15 cellular contexts compared by ENCODE assay signal in the genomic region with DNA sequence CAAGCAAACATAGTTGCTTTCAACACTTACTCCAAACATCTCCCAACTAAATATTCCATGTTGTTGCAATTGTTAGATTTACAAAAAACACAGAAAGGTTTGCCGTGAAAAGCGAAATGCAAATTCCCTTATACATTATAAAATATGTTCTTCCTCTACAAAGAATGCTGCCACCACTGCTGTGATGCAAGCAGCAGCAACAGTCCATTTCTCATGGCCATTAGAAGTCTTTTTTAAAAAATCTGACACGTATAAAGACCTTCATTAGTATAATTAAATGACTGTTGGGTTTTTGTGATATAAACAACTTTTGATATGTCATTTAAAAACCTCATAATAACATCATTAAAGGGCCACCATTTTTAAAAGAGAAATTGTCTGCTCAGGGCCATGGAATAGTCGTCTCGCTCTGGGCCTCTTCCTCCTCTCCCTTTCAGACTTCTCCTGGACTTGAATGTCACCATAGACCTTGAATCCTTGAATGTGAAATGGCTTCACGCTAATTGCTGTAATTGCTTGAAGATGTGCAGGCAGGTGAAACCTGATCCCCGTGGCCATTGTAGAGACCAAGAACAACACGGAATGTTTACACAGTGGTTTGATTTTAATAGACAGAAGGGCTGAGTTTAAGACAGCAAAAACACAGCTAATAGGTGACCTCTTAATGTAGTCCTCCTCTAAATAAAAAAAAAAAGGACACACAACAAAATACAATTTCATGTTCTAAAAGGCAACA.
A peak's percentile ranks its signal among the peaks of the same experiment; 100 is the strongest.
DNase-seq lines count a peak whose midpoint lies in the region; ATAC-seq, FAIRE-seq and TF ChIP-seq lines count a peak whose summit lies in the region.
"Had no signal": no experiment of that assay in that cellular context is flagged by ENCODE, and none has a peak within 500 bp of the region (broad histone marks: within the 10 kb centered on the region; RNA-seq: fewer than 3 reads in every experiment).

No MANE protein-coding gene starts in this region.

- no peaks in the 10 kb centered on the region for H3K27me3 ChIP-seq in Peyer's patch
- no peaks in the 10 kb centered on the region for H3K27me3 ChIP-seq in liver (ENCODE audit: control insufficient read depth in 4 of 4, insufficient read depth in 4 of 4, low read length in 3 of 4)
- H3K27me3 ChIP-seq in suprapubic skin = no peaks in the 10 kb centered on the region
- H3K27me3 ChIP-seq in ovary = no peaks in the 10 kb centered on the region

- TF ChIP-seq EP300 in A549 (IDR thresholded peaks at IDR 0.05) (no peak), suprapubic skin (IDR thresholded peaks at IDR 0.05) (no peak), ovary (IDR thresholded peaks at IDR 0.05) (no peak)

- 62% methylated on average over 8 of the region's 8 CpGs for WGBS in A549 (ENCODE audit: missing lambda C conversion rate)
- WGBS in liver = 39% methylated on average over 8 of the region's 8 CpGs
- 88% methylated on average over 8 of the region's 8 CpGs for WGBS in suprapubic skin
- WGBS in ovary, 3 donors = 61 to 89% (median 70%) methylated on average over 8 of the region's 8 CpGs

- TF ChIP-seq POLR2A in A549 (IDR thresholded peaks at IDR 0.05; ENCODE audit: low read length) (no peak), Peyer's patch (IDR thresholded peaks at IDR 0.05) (no peak), suprapubic skin (IDR thresholded peaks at IDR 0.05) (no peak), ovary (IDR thresholded peaks at IDR 0.05) (no peak)

- CTCF ChIA-PET in A549 (lab: Yijun Ruan, JAX) = no interaction called here

- no peak for ATAC-seq in A549
- ATAC-seq: natural killer cell had no signal

- H3K9me3 ChIP-seq in A549 = no peaks in the 10 kb centered on the region
- H3K9me3 ChIP-seq in Peyer's patch = no peaks in the 10 kb centered on the region
- no peaks in the 10 kb centered on the region for H3K9me3 ChIP-seq in liver (ENCODE audit: control insufficient read depth in 4 of 4, low read length in 3 of 4)
- H3K9me3 ChIP-seq in suprapubic skin = no peaks in the 10 kb centered on the region
- no peaks in the 10 kb centered on the region for H3K9me3 ChIP-seq in ovary

- POLR2A ChIA-PET in A549 (lab: Yijun Ruan, JAX) = no interaction called here

- intact Hi-C loops in ovary (cut with DNase I) = loop anchor here in 2 of 4 donors (5.0 to 10.0 kb wide), 2 partner anchors 34 to 72 kb away; no protein-coding TSS in a partner anchor

- peak overlapping the region; percentile 5 to 15; a peak in 3 of 6 replicates for H3K27ac ChIP-seq in A549
- peak overlapping the region in 3 of 4 donors; percentile 37 to 92 (median 85) for H3K27ac ChIP-seq in Peyer's patch
- H3K27ac ChIP-seq in liver (ENCODE audit: low read depth in 1 of 2, low read length in 2 of 2) = peak overlapping the region; percentile 52 to 70
- H3K27ac ChIP-seq in suprapubic skin = no peak overlapping the region
- H3K27ac ChIP-seq in ovary = peak overlapping the region in 1 of 2 donors; percentile 77

- DNase-seq in A549 (ENCODE audit: low read depth in 1 of 2, low spot score in 1 of 2) (no peak), DMS79 treated with DMSO at 0.1 percent for 48 hours (lab: John Stamatoyannopoulos, UW) (peak; percentile 43), Peyer's patch (no peak), suprapubic skin (ENCODE audit: low spot score in 2 of 2) (no peak), ovary (no peak), NCI-H2196 (lab: John Stamatoyannopoulos, UW; ENCODE audit: unreplicated experiment) (no peak), mesenteric fat pad (ENCODE audit: low spot score) (no peak)
- DNase-seq: cortex of kidney; H7; MV-4-11; natural killer cell; stimulated activated CD4-positive, alpha-beta T cell treated with anti-CD3 and anti-CD28 coated beads, Interleukin-4, amount 100 ng/mL, for 4 hours; T-helper 1 cell had no signal

- no peak for FAIRE-seq in A549 (lab: Jason Lieb, UNC)
- FAIRE-seq: urothelium cell line had no signal

- H3K4me2 ChIP-seq in A549 = peak overlapping the region; percentile 44; the same call in 2 of the 3 replicates

- H3K4me3 ChIP-seq in A549 (no peak overlapping the region), Peyer's patch (no peak overlapping the region), liver (ENCODE audit: low read depth in 1 of 3, low read length in 3 of 3) (no peak overlapping the region), suprapubic skin (no peak overlapping the region), ovary (no peak overlapping the region)

- no peaks in the 10 kb centered on the region for H3K36me3 ChIP-seq in Peyer's patch
- H3K36me3 ChIP-seq in liver (ENCODE audit: control insufficient read depth in 4 of 4, insufficient read depth in 3 of 4, low read depth in 1 of 4, low read length in 3 of 4) = no peaks in the 10 kb centered on the region
- H3K36me3 ChIP-seq in suprapubic skin = no peaks in the 10 kb centered on the region
- no peaks in the 10 kb centered on the region for H3K36me3 ChIP-seq in ovary

- no peak for TF ChIP-seq CTCF in A549 (IDR thresholded peaks at IDR 0.05)
- no peak for TF ChIP-seq CTCF in Peyer's patch (IDR thresholded peaks at IDR 0.05)
- no peak for TF ChIP-seq CTCF in liver (IDR thresholded peaks at IDR 0.05; ENCODE audit: low read depth, low read length, missing input control)
- no peak for TF ChIP-seq CTCF in suprapubic skin (IDR thresholded peaks at IDR 0.05)
- no peak for TF ChIP-seq CTCF in ovary (IDR thresholded peaks at IDR 0.05)

- no peak for TF ChIP-seq RAD21 in A549 (conservative IDR thresholded peaks at IDR 0.05 in 1 of 2, IDR thresholded peaks at IDR 0.05 in 1 of 2)
- TF ChIP-seq RAD21 in liver (IDR thresholded peaks at IDR 0.05) = no peak

- H3K4me1 ChIP-seq in A549 (peaks cover 50% of the 10 kb centered on the region), Peyer's patch (peaks cover 0 to 63% (median 17%) of the 10 kb centered on the region in 4 donors), liver (ENCODE audit: control insufficient read depth in 4 of 4, insufficient read depth in 4 of 4, low read length in 3 of 4) (peaks cover 5 to 66% (median 47%) of the 10 kb centered on the region in 4 donors), suprapubic skin (peaks cover 20% of the 10 kb centered on the region), ovary (ENCODE audit: insufficient read depth) (peaks cover 19% of the 10 kb centered on the region)

- H3K9ac ChIP-seq in liver (ENCODE audit: low read depth in 1 of 2, low read length in 2 of 2) = no peak overlapping the region

TF ChIP-seq in A549, 52 proteins besides CTCF, POLR2A, EP300 and RAD21 (continues in another document):
- TF ChIP-seq ZC3H11A (IDR thresholded peaks at IDR 0.05) = no peak
- no peak for TF ChIP-seq HOXA7 (CRISPR knock-in tag; IDR thresholded peaks at IDR 0.05)
- TF ChIP-seq, protein P1, sequence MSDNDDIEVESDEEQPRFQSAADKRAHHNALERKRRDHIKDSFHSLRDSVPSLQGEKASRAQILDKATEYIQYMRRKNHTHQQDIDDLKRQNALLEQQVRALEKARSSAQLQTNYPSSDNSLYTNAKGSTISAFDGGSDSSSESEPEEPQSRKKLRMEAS (IDR thresholded peaks at IDR 0.05) = no peak
- no peak for TF ChIP-seq FOSB (CRISPR knock-in tag; IDR thresholded peaks at IDR 0.05)
- TF ChIP-seq TP53 (CRISPR knock-in tag; IDR thresholded peaks at IDR 0.05) = no peak
- TF ChIP-seq GATA3 (IDR thresholded peaks at IDR 0.05; ENCODE audit: borderline replicate concordance) = no peak
- no peak for TF ChIP-seq NFE2L2 (conservative IDR thresholded peaks at IDR 0.05; ENCODE audit: low read length)
- no peak for TF ChIP-seq MYC (IDR thresholded peaks at IDR 0.05; ENCODE audit: borderline replicate concordance, low read length)
- TF ChIP-seq SREBF2 (IDR thresholded peaks at IDR 0.05) = no peak
- TF ChIP-seq JUNB (IDR thresholded peaks at IDR 0.05) = no peak
- no peak for TF ChIP-seq CBX2 (IDR thresholded peaks at IDR 0.05; ENCODE audit: borderline replicate concordance, low read depth)
- TF ChIP-seq, protein P2, sequence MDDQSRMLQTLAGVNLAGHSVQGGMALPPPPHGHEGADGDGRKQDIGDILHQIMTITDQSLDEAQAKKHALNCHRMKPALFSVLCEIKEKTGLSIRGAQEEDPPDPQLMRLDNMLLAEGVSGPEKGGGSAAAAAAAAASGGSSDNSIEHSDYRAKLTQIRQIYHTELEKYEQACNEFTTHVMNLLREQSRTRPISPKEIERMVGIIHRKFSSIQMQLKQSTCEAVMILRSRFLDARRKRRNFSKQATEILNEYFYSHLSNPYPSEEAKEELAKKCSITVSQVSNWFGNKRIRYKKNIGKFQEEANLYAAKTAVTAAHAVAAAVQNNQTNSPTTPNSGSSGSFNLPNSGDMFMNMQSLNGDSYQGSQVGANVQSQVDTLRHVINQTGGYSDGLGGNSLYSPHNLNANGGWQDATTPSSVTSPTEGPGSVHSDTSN (IDR thresholded peaks at IDR 0.05) = no peak
- no peak for TF ChIP-seq RARB (CRISPR knock-in tag; IDR thresholded peaks at IDR 0.05)

TF ChIP-seq in liver, 16 proteins besides CTCF, POLR2A, EP300 and RAD21 (continues in another document):
- TF ChIP-seq HNF4G (IDR thresholded peaks at IDR 0.05) (no peak), FOXA2 (IDR thresholded peaks at IDR 0.05) (peak; percentile 63), JUND (IDR thresholded peaks at IDR 0.05) (peak in 1 of 2 donors; percentile 27), NR2F2 (IDR thresholded peaks at IDR 0.05) (no peak), HNF4A (conservative IDR thresholded peaks at IDR 0.05) (peak in 1 of 2 donors; percentile 28), SP1 (IDR thresholded peaks at IDR 0.05) (no peak), GABPA (IDR thresholded peaks at IDR 0.05 in 1 of 2, conservative IDR thresholded peaks at IDR 0.05 in 1 of 2) (no peak), FOXA1 (IDR thresholded peaks at IDR 0.05) (peak; percentile 75), RXRA (IDR thresholded peaks at IDR 0.05) (peak in 1 of 2 donors; percentile 29), ZBTB33 (IDR thresholded peaks at IDR 0.05) (no peak)
- TF ChIP-seq, protein P1 (IDR thresholded peaks at IDR 0.05) = no peak
